In the genomic region with DNA sequence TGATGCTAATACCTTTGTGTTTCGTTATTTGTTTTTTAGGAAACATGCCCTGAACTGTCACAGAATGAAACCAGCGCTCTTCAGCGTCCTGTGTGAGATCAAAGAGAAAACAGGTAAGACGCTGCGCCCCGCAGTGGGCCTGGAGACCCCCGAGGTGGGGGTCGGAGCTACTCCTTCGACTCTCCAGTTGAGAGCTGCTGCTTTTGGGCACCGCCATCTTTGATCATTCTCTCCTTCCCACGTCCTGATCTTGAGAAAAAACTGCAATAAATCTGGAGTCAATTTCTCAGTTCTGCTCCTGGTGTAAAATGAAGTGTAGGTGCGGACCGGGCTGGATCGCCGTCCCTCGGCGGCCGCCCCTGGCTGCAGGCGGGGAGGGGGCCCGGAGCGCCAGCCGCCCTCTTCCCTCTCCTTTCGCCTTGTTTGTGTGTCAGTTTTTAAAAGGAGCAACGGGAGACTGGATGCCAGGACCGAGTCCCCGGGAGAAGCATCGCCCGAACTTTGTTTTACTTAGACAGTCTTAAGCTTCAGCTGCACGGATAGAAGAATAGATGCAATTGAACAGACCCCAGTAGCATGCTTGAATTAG, we compare ENCODE assay signal across 8 cellular contexts. TPM values are rescaled to one million over a fixed set of nuclear protein-coding genes. Genes with fewer than 3 reads are reported as not detected.
DNase-seq lines count a peak whose midpoint lies in the region; ATAC-seq and TF ChIP-seq lines count a peak whose summit lies in the region.

No MANE protein-coding gene starts in this region.

- peaks cover 9% of the 10 kb centered on the region; the same call in 1 of the 2 replicates for H3K36me3 ChIP-seq in SJSA1
- no peaks in the 10 kb centered on the region for H3K36me3 ChIP-seq in esophagus squamous epithelium
- H3K36me3 ChIP-seq in neuron (ENCODE audit: insufficient read depth, low read length), result peaks cover 11% of the 10 kb centered on the region

- H3K4me3 ChIP-seq in SJSA1 (peak overlapping the region; percentile 66), esophagus squamous epithelium (peak overlapping the region; percentile 54 to 84 (median 78)), neuron (ENCODE audit: low read length) (peak overlapping the region; percentile 100)

- WGBS in esophagus squamous epithelium, 2 donors, result 11 to 17% methylated on average over 14 to 26 of the region's 29 CpGs

- DNase-seq in DMS53 (lab: John Stamatoyannopoulos, UW) (peak; percentile 53), DMS53 treated with DMSO at 0.1 percent for 48 hours (lab: John Stamatoyannopoulos, UW; ENCODE audit: unreplicated experiment) (no peak), SJSA1 (ENCODE audit: low read depth in 1 of 2, low spot score in 2 of 2) (no peak), esophagus squamous epithelium (lab: John Stamatoyannopoulos, UW) (no peak), NCI-H2196 treated with DMSO at 0.1 percent for 48 hours (lab: John Stamatoyannopoulos, UW; ENCODE audit: unreplicated experiment) (no peak), NCI-H2227 treated with DMSO at 0.1 percent for 48 hours (lab: John Stamatoyannopoulos, UW) (no peak)

- no peak overlapping the region for H2AFZ ChIP-seq in neuron (ENCODE audit: low read depth, low read length)

- H3K27ac ChIP-seq in SJSA1 (no peak overlapping the region), esophagus squamous epithelium (peak overlapping the region; percentile 81 to 96 (median 92))

- TF ChIP-seq POLR2A in esophagus squamous epithelium (IDR thresholded peaks at IDR 0.05), result no peak

- ATAC-seq in GM18867 (IDR thresholded peaks at IDR 0.05; ENCODE audit: unreplicated experiment), result no peak

- H3K9me3 ChIP-seq in SJSA1 (replicated peaks), result no peaks in the 10 kb centered on the region
- no peaks in the 10 kb centered on the region for H3K9me3 ChIP-seq in esophagus squamous epithelium
- H3K9me3 ChIP-seq in neuron (ENCODE audit: low read length), result no peaks in the 10 kb centered on the region

- intact Hi-C loops in esophagus squamous epithelium (cut with DNase I), result no loop called here

- H3K4me1 ChIP-seq in SJSA1 (replicated peaks), result peaks cover 30% of the 10 kb centered on the region
- H3K4me1 ChIP-seq in esophagus squamous epithelium, result peaks cover 14 to 67% (median 24%) of the 10 kb centered on the region in 3 donors
- peaks cover 38% of the 10 kb centered on the region for H3K4me1 ChIP-seq in neuron (ENCODE audit: insufficient read depth, low read length)

- no peak for TF ChIP-seq CTCF in esophagus squamous epithelium (IDR thresholded peaks at IDR 0.05)

- H3K27me3 ChIP-seq in SJSA1 (replicated peaks), result no peaks in the 10 kb centered on the region
- no peaks in the 10 kb centered on the region for H3K27me3 ChIP-seq in esophagus squamous epithelium
- H3K27me3 ChIP-seq in neuron (ENCODE audit: insufficient read depth, low read length), result no peaks in the 10 kb centered on the region

RNA-seq across cellular contexts. Expression of gene PBX3, which starts 1.4 kb away (rescaled TPM):
- 15.1 and 32.8 TPM in 2 replicates for total RNA-seq in SJSA1 (2014; rRNA removed; shearing (Covaris generic))
- total RNA-seq in esophagus squamous epithelium, result 10 to 100 TPM; 10.2 to 27.1 (median 12.7) TPM

RNA-seq across cellular contexts. Expression of gene MAPKAP1, which starts 41.6 kb away (rescaled TPM):
- 76.2 and 88.5 TPM in 2 replicates for total RNA-seq in SJSA1 (2014; rRNA removed; shearing (Covaris generic))
- total RNA-seq in esophagus squamous epithelium, result 10 to 100 TPM; 59.0 to 87.0 (median 70.9) TPM
